Comparison of ENCODE assay signal across 1 cellular context in genomic region chr2:69931832-69932595, GRCh38.
TF ChIP-seq lines count a peak whose summit lies in the region.

No MANE protein-coding gene starts in this region.

TF ChIP-seq in H1, 55 proteins besides CTCF, POLR2A, EP300 and RAD21:
- TF ChIP-seq BRCA1 (IDR thresholded peaks at IDR 0.05; ENCODE audit: low read depth, low read length) (no peak), ZNF274 (IDR thresholded peaks at IDR 0.05; ENCODE audit: borderline replicate concordance, extremely low read depth, low read length) (no peak), POU5F1 (IDR thresholded peaks at IDR 0.05; ENCODE audit: low read depth, low read length) (no peak), KDM5A (IDR thresholded peaks at IDR 0.05; ENCODE audit: low read length) (no peak), MAX (IDR thresholded peaks at IDR 0.05) (no peak), SP1 (IDR thresholded peaks at IDR 0.05; ENCODE audit: low read depth, low read length) (no peak), YY1 (IDR thresholded peaks at IDR 0.05; ENCODE audit: low read depth, low read length) (no peak), NANOG (IDR thresholded peaks at IDR 0.05; ENCODE audit: insufficient read depth, low read depth, low read length, poor library complexity, severe bottlenecking) (no peak), SP2 (IDR thresholded peaks at IDR 0.05; ENCODE audit: low read length) (no peak), SIRT6 (IDR thresholded peaks at IDR 0.05; ENCODE audit: low read length) (no peak), SP4 (IDR thresholded peaks at IDR 0.05; ENCODE audit: low read length) (no peak), GTF2F1 (IDR thresholded peaks at IDR 0.05; ENCODE audit: borderline replicate concordance, low read depth, low read length) (no peak), USF2 (IDR thresholded peaks at IDR 0.05; ENCODE audit: low read length) (no peak)
